ENCODE assay signal across 35 cellular contexts in the genomic region with DNA sequence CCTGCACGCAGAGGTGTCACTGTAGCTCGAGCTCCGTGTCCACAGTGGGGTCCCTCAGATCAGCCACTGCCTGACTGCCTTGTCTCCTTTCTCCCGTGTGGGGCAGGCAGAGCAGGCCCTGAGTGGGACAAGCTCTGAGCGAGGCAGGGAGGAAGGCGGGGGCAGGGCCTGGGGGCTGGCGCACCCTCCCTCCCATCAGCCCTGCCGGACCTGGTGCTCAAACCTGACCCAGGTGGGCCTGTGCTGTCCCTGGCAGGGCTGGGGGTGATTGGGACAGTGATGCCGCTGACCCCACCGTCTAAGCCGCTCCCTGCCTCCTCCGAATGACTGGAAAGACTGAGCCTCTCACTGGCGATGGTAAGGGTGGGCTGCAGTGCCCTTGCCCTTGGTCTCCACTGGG.
"Had no signal": no experiment of that assay in that cellular context is flagged by ENCODE, and none has a peak within 500 bp of the region (broad histone marks: within the 10 kb centered on the region; RNA-seq: fewer than 3 reads in every experiment).

No MANE protein-coding gene starts in this region.

- DNase-seq: Karpas-422, Kasumi-1, MG63, MM.1S, MV-4-11, NCI-H1048, NCI-H1092, NCI-H1092 treated with DMSO at 0.1 percent for 48 hours, NCI-H1105, NCI-H1105 treated with DMSO at 0.1 percent for 48 hours, NCI-H1417 treated with DMSO at 0.1 percent for 48 hours, NCI-H1436, NCI-H1436 treated with DMSO at 0.1 percent for 48 hours, NCI-H146, NCI-H1694, NCI-H1694 treated with DMSO at 0.1 percent for 48 hours, NCI-H187, NCI-H187 treated with DMSO at 0.1 percent for 48 hours, NCI-H1930, NCI-H2029, NCI-H2029 treated with DMSO at 0.1 percent for 48 hours, NCI-H2081, NCI-H2081 treated with DMSO at 0.1 percent for 48 hours, NCI-H2107, NCI-H2171, NCI-H2171 treated with DMSO at 0.1 percent for 48 hours, NCI-H2227 treated with DMSO at 0.1 percent for 48 hours, NCI-H226, NCI-H345, NCI-H446, NCI-H446 treated with DMSO at 0.1 percent for 48 hours, NCI-H510A, NCI-H510A treated with DMSO at 0.1 percent for 48 hours, NCI-H524, NCI-H524 treated with DMSO at 0.1 percent for 48 hours had no signal

- H3K36me3 ChIP-seq: MG63 had no signal

- H3K27me3 ChIP-seq: MG63 had no signal

- H3K4me3 ChIP-seq: MG63 had no signal
